ENCODE assay signal across 26 cellular contexts in the genomic region with DNA sequence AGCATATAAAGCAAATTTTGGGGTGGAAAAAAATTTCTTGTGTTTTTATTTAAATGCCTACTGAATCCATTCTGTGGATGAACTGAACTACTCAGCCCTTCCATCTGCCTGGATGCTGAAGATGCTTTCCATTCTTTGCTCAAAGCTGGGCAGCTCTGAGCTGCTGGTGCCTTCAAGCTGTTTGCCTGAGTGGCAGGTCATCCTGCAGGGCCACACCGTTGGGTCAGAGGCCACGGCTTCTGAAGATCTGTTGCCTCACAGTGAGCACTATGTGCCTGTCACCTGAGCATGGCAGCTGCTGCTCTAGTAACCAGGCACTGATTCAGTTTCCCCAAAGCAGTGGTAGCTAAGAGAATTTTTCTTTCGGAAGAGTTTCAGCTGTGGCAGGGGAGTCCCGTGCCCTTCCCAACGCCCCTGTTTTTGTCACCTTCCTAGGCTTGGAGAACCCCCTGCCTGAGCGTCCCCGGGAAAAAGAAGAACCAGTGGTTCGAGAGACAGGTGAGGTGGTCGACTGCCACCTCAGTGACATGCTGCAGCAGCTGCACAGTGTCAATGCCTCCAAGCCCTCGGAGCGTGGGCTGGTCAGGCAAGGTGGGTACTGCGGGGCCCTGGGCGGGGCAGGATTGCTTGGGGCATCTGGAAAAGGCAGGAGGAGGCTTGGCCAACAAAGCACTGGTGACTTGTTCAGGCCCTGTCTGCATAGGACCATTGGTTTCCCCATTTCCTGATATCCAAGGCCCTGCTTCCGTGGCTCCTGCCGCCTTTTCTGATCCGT. TPM values are rescaled to one million over a fixed set of nuclear protein-coding genes. Genes with fewer than 3 reads are reported as not detected.
"Had no signal": no experiment of that assay in that cellular context is flagged by ENCODE, and none has a peak within 500 bp of the region (broad histone marks: within the 10 kb centered on the region; RNA-seq: fewer than 3 reads in every experiment).

No MANE protein-coding gene starts in this region.

- FAIRE-seq: endometrium, islet of Langerhans had no signal

- H3K4me2 ChIP-seq: neural progenitor cell had no signal

- H3K4me3 ChIP-seq: heart left ventricle, neural progenitor cell, upper lobe of right lung had no signal

- H3K27ac Mint-ChIP-seq: activated CD4-positive, alpha-beta T cell treated with anti-CD3 and anti-CD28 coated beads, Interleukin-2, amount 10 ng/mL, durations not matched to agents 7 days and 5 days; activated CD8-positive, alpha-beta memory T cell treated with anti-CD3 and anti-CD28 coated beads, Interleukin-2, amount 10 ng/mL, durations not matched to agents 7 days and 5 days; activated CD8-positive, alpha-beta T cell treated with anti-CD3 and anti-CD28 coated beads for 36 hours; activated T-helper 17 cell treated with anti-CD3 and anti-CD28 coated beads, Interleukin-2, amount 50 U/mL, for 72 hours; dendritic cell treated with granulocyte-macrophage colony-stimulating factor and Interleukin-4, amounts not matched to agents 40 ng/mL and 50 ng/mL, for 4 days; neural progenitor cell; progenitor cell of endocrine pancreas; T-helper 2 cell treated with Interferon-gamma antibody and Interleukin-4, amounts not matched to agents 5 μg/mL and 100 μg/mL, for 36 hours had no signal

- H3K4me3 Mint-ChIP-seq: activated CD4-positive, alpha-beta T cell treated with anti-CD3 and anti-CD28 coated beads, Interleukin-2, amount 10 ng/mL, durations not matched to agents 7 days and 5 days; activated CD8-positive, alpha-beta memory T cell treated with anti-CD3 and anti-CD28 coated beads, Interleukin-2, amount 10 ng/mL, durations not matched to agents 7 days and 5 days; activated CD8-positive, alpha-beta T cell treated with anti-CD3 and anti-CD28 coated beads for 36 hours; activated T-helper 17 cell treated with anti-CD3 and anti-CD28 coated beads, Interleukin-2, amount 50 U/mL, for 72 hours; dendritic cell treated with granulocyte-macrophage colony-stimulating factor and Interleukin-4, amounts not matched to agents 40 ng/mL and 50 ng/mL, for 4 days; neural progenitor cell; T-helper 2 cell treated with Interferon-gamma antibody and Interleukin-4, amounts not matched to agents 5 μg/mL and 100 μg/mL, for 36 hours had no signal

- H3K9me3 Mint-ChIP-seq: activated CD4-positive, alpha-beta T cell treated with anti-CD3 and anti-CD28 coated beads, Interleukin-2, amount 10 ng/mL, durations not matched to agents 7 days and 5 days; activated CD8-positive, alpha-beta T cell treated with anti-CD3 and anti-CD28 coated beads for 36 hours; activated naive CD4-positive, alpha-beta T cell treated with anti-CD3 and anti-CD28 coated beads, Interleukin-2, amount 50 U/mL, for 72 hours; activated T-helper 17 cell treated with anti-CD3 and anti-CD28 coated beads, Interleukin-2, amount 50 U/mL, for 72 hours; dendritic cell treated with granulocyte-macrophage colony-stimulating factor and Interleukin-4, amounts not matched to agents 40 ng/mL and 50 ng/mL, for 4 days; neural progenitor cell; T-helper 2 cell treated with Interferon-gamma antibody and Interleukin-4, amounts not matched to agents 5 μg/mL and 100 μg/mL, for 36 hours had no signal

- H2AFZ ChIP-seq: neural progenitor cell had no signal

- H3K4me1 ChIP-seq: heart left ventricle, neural progenitor cell, upper lobe of right lung had no signal

- H3K27ac ChIP-seq: brain microvascular endothelial cell, heart left ventricle, neural progenitor cell, upper lobe of right lung, VCaP had no signal

- H3K27me3 Mint-ChIP-seq: activated CD4-positive, alpha-beta T cell treated with anti-CD3 and anti-CD28 coated beads, Interleukin-2, amount 10 ng/mL, durations not matched to agents 7 days and 5 days; activated CD8-positive, alpha-beta memory T cell treated with anti-CD3 and anti-CD28 coated beads, Interleukin-2, amount 10 ng/mL, durations not matched to agents 7 days and 5 days; activated CD8-positive, alpha-beta T cell treated with anti-CD3 and anti-CD28 coated beads for 36 hours; activated T-helper 17 cell treated with anti-CD3 and anti-CD28 coated beads, Interleukin-2, amount 50 U/mL, for 72 hours; dendritic cell treated with granulocyte-macrophage colony-stimulating factor and Interleukin-4, amounts not matched to agents 40 ng/mL and 50 ng/mL, for 4 days; progenitor cell of endocrine pancreas had no signal

- H3K27me3 ChIP-seq: brain microvascular endothelial cell, heart left ventricle, neural progenitor cell, upper lobe of right lung had no signal

- DNase-seq: activated CD4-positive, alpha-beta T cell treated with anti-CD3 and anti-CD28 coated beads, Interleukin-2, amount 10 ng/mL, durations not matched to agents 7 days and 5 days; activated CD4-positive, CD25-positive, alpha-beta regulatory T cell treated with anti-CD3 and anti-CD28 coated beads, Interleukin-2, amount 50 U/mL, for 72 hours; activated CD8-positive, alpha-beta memory T cell treated with anti-CD3 and anti-CD28 coated beads, Interleukin-2, amount 10 ng/mL, durations not matched to agents 7 days and 5 days; activated CD8-positive, alpha-beta T cell treated with anti-CD3 and anti-CD28 coated beads for 36 hours; activated T-cell treated with anti-CD3 and anti-CD28 coated beads for 4 hours; aorta; brain microvascular endothelial cell; caudate nucleus; effector CD4-positive, alpha-beta T cell; heart left ventricle; mesenchymal stem cell; retina; stimulated activated CD4-positive, alpha-beta T cell treated with anti-CD3 and anti-CD28 coated beads, Interleukin-4, amount 100 ng/mL, for 24 hours; stimulated activated naive CD4-positive, alpha-beta T cell treated with Interleukin-2 at 50 U/mL for 16 hours; upper lobe of right lung had no signal

- H3K9ac ChIP-seq: neural progenitor cell had no signal

- H3K9me3 ChIP-seq: heart left ventricle, upper lobe of right lung had no signal

- H3K4me1 Mint-ChIP-seq: activated T-helper 17 cell treated with anti-CD3 and anti-CD28 coated beads, Interleukin-2, amount 50 U/mL, for 72 hours had no signal

- ATAC-seq: activated CD8-positive, alpha-beta memory T cell treated with anti-CD3 and anti-CD28 coated beads, Interleukin-2, amount 10 ng/mL, durations not matched to agents 7 days and 5 days; activated CD8-positive, alpha-beta T cell treated with anti-CD3 and anti-CD28 coated beads for 36 hours; activated naive CD4-positive, alpha-beta T cell treated with anti-CD3 and anti-CD28 coated beads, Interleukin-2, amount 50 U/mL, for 72 hours; activated T-helper 17 cell treated with anti-CD3 and anti-CD28 coated beads, Interleukin-2, amount 50 U/mL, for 72 hours; heart left ventricle; upper lobe of right lung had no signal

RNA-seq across cellular contexts. Expression of a gene that starts 25.8 kb away (rescaled TPM):
- total RNA-seq: activated CD4-positive, alpha-beta T cell treated with anti-CD3 and anti-CD28 coated beads, Interleukin-2, amount 10 ng/mL, durations not matched to agents 7 days and 5 days; activated CD8-positive, alpha-beta memory T cell treated with anti-CD3 and anti-CD28 coated beads, Interleukin-2, amount 10 ng/mL, durations not matched to agents 7 days and 5 days; activated CD8-positive, alpha-beta T cell treated with anti-CD3 and anti-CD28 coated beads for 36 hours; activated naive CD4-positive, alpha-beta T cell treated with anti-CD3 and anti-CD28 coated beads, Interleukin-2, amount 50 U/mL, for 72 hours; activated T-helper 17 cell treated with anti-CD3 and anti-CD28 coated beads, Interleukin-2, amount 50 U/mL, for 72 hours; aorta; heart left ventricle; mononuclear cell; osteocyte had no signal
